ENCODE assay signal across 1 cellular context in genomic region chr10:77289027-77289501, GRCh38.
TF ChIP-seq lines count a peak whose summit lies in the region.

No MANE protein-coding gene starts in this region.

TF ChIP-seq in WTC11, 78 proteins besides CTCF, POLR2A, EP300 and RAD21 (continued from another document):
- TF ChIP-seq EMX1 (CRISPR knock-in tag; IDR thresholded peaks at IDR 0.05) (no peak), CREB1 (CRISPR knock-in tag; IDR thresholded peaks at IDR 0.05) (no peak)
- TF ChIP-seq, protein P1, sequence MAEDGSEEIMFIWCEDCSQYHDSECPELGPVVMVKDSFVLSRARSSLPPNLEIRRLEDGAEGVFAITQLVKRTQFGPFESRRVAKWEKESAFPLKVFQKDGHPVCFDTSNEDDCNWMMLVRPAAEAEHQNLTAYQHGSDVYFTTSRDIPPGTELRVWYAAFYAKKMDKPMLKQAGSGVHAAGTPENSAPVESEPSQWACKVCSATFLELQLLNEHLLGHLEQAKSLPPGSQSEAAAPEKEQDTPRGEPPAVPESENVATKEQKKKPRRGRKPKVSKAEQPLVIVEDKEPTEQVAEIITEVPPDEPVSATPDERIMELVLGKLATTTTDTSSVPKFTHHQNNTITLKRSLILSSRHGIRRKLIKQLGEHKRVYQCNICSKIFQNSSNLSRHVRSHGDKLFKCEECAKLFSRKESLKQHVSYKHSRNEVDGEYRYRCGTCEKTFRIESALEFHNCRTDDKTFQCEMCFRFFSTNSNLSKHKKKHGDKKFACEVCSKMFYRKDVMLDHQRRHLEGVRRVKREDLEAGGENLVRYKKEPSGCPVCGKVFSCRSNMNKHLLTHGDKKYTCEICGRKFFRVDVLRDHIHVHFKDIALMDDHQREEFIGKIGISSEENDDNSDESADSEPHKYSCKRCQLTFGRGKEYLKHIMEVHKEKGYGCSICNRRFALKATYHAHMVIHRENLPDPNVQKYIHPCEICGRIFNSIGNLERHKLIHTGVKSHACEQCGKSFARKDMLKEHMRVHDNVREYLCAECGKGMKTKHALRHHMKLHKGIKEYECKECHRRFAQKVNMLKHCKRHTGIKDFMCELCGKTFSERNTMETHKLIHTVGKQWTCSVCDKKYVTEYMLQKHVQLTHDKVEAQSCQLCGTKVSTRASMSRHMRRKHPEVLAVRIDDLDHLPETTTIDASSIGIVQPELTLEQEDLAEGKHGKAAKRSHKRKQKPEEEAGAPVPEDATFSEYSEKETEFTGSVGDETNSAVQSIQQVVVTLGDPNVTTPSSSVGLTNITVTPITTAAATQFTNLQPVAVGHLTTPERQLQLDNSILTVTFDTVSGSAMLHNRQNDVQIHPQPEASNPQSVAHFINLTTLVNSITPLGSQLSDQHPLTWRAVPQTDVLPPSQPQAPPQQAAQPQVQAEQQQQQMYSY (CRISPR knock-in tag; IDR thresholded peaks at IDR 0.05) = no peak
TF ChIP-seq in WTC11: peak in this region for 0.
